8 cellular contexts compared by ENCODE assay signal in genomic region chr16:22813223-22813945, GRCh38. TPM values are rescaled to one million over a fixed set of nuclear protein-coding genes. Genes with fewer than 3 reads are reported as not detected.
A peak's percentile ranks its signal among the peaks of the same experiment; 100 is the strongest.
DNase-seq lines count a peak whose midpoint lies in the region; ATAC-seq, FAIRE-seq and TF ChIP-seq lines count a peak whose summit lies in the region.

No MANE protein-coding gene starts in this region.

- peak; percentile 17 for DNase-seq in GM06990 (ENCODE audit: extremely low read depth, insufficient read length)
- DNase-seq in PC-3, result peak; percentile 6
- DNase-seq in H1 (ENCODE audit: low read depth in 1 of 2, low spot score in 2 of 2), result peak; percentile 61 to 97
- peak; percentile 80 to 91 for DNase-seq in mesothelial cell of epicardium (ENCODE audit: low spot score in 2 of 2, unreplicated experiment in 2 of 2)
- peak; percentile 73 to 81 for DNase-seq in suprapubic skin (ENCODE audit: low spot score in 2 of 2)
- no peak for DNase-seq in NK-92 (lab: John Stamatoyannopoulos, UW; ENCODE audit: unreplicated experiment)
- DNase-seq in activated gamma-delta T cell treated with Interleukin-2 at 50 U/mL for 16 hours, result no peak
- no peak for DNase-seq in NCI-H1436 (lab: John Stamatoyannopoulos, UW)

- no peaks in the 10 kb centered on the region for H3K79me1 ChIP-seq in H1 (ENCODE audit: low read depth, low read length)

- 7% methylated on average over 55 of the region's 59 CpGs; no CpG with 5 or more reads in 1 of the 2 experiments for WGBS in H1 (ENCODE audit: extremely low coverage in 1 of 2, insufficient coverage in 1 of 2, insufficient read length in 1 of 2, insufficient replicate concordance in 2 of 2, low coverage in 1 of 2, low lambda C conversion rate in 2 of 2, missing lambda C conversion rate in 1 of 2), 2 experiments
- no CpG with 5 or more reads among the region's 59 CpGs for WGBS in suprapubic skin

- H3K18ac ChIP-seq in H1 (ENCODE audit: extremely low read depth, low read length), result no peak overlapping the region

- H3K4me1 ChIP-seq in PC-3 (ENCODE audit: insufficient read depth, low read length) (peaks cover 3% of the 10 kb centered on the region; the same call in 1 of the 2 replicates), H1 (replicated peaks in 1 of 4; ENCODE audit: control insufficient read depth in 3 of 4, insufficient read depth in 4 of 4, low read length in 3 of 4) (peaks cover 0 to 8% (median 5%) of the 10 kb centered on the region in 4 experiments; a peak in 6 of 7 replicates), suprapubic skin (peaks cover 16% of the 10 kb centered on the region)

- TF ChIP-seq POLR2A in H1 (IDR thresholded peaks at IDR 0.05; ENCODE audit: control extremely low read depth in 1 of 2, low read depth in 2 of 2, low read length in 2 of 2), result no peak
- no peak for TF ChIP-seq POLR2A in suprapubic skin (IDR thresholded peaks at IDR 0.05)

- H4K5ac ChIP-seq in H1 (ENCODE audit: insufficient read length, low read depth, low read length), result no peak overlapping the region

- POLR2A ChIA-PET in PC-3 (lab: Charles Lee; ENCODE audit: unreplicated experiment) (no interaction called here), H1 (lab: Charles Lee; ENCODE audit: partially characterized antibody) (no interaction called here)

- peak; percentile 42 for FAIRE-seq in H1 (lab: Jason Lieb, UNC)

- TF ChIP-seq CTCF in GM06990 (IDR thresholded peaks at IDR 0.05; ENCODE audit: insufficient read depth, low read length, poor library complexity, severe bottlenecking) (no peak), PC-3 (conservative IDR thresholded peaks at IDR 0.05; ENCODE audit: low read depth, low read length) (peak; percentile 49; the same call in 1 of the 2 replicates), H1 (IDR thresholded peaks at IDR 0.05; ENCODE audit: control extremely low read depth in 1 of 3, insufficient read depth in 1 of 3, low read depth in 1 of 3, low read length in 3 of 3) (peak; percentile 90 to 95 (median 95)), mesothelial cell of epicardium (IDR thresholded peaks at IDR 0.05; ENCODE audit: unreplicated experiment) (peak; percentile 82), suprapubic skin (IDR thresholded peaks at IDR 0.05) (peak in 1 of 2 donors; percentile 57)

- peak; percentile 65 to 86 for TF ChIP-seq RAD21 in H1 (IDR thresholded peaks at IDR 0.05 in 1 of 2, conservative IDR thresholded peaks at IDR 0.05 in 1 of 2; ENCODE audit: low read depth in 2 of 2, low read length in 2 of 2)

- H3K56ac ChIP-seq in H1 (replicated peaks; ENCODE audit: insufficient read length, low read depth, low read length), result no peak overlapping the region

- H3K27me3 ChIP-seq in GM06990 (replicated peaks; ENCODE audit: control insufficient read depth, insufficient read depth, low read length) (no peaks in the 10 kb centered on the region; the same call in 1 of the 2 replicates), PC-3 (ENCODE audit: low read length) (peaks cover 9% of the 10 kb centered on the region; the same call in 1 of the 2 replicates), H1 (replicated peaks in 1 of 4; ENCODE audit: control insufficient read depth in 3 of 4, extremely low read depth in 1 of 4, insufficient read depth in 3 of 4, low read length in 3 of 4) (peaks cover 4 to 24% (median 21%) of the 10 kb centered on the region in 4 experiments), suprapubic skin (peaks cover 37% of the 10 kb centered on the region)

- no peaks in the 10 kb centered on the region for H3K9me3 Mint-ChIP-seq in mesothelial cell of epicardium

- H2BK15ac ChIP-seq in H1 (ENCODE audit: low read length), result no peak overlapping the region

- H4K91ac ChIP-seq in H1 (replicated peaks; ENCODE audit: insufficient read length, low read length), result no peak overlapping the region

- no peak overlapping the region for H2BK20ac ChIP-seq in H1 (ENCODE audit: low read length)

- H2BK5ac ChIP-seq in H1 (ENCODE audit: low read depth, low read length), result no peak overlapping the region

- H2BK12ac ChIP-seq in H1 (ENCODE audit: low read depth, low read length), result no peak overlapping the region

- H3K79me2 ChIP-seq in PC-3 (ENCODE audit: low read length) (no peaks in the 10 kb centered on the region), H1 (ENCODE audit: control insufficient read depth in 1 of 2, insufficient read depth in 2 of 2, low read length in 2 of 2) (no peaks in the 10 kb centered on the region)

- no TSS peak for BruUV-seq in PC-3 (replicated peaks; lab: Mats Ljungman, UMichigan)

- H2AFZ ChIP-seq in PC-3 (ENCODE audit: low read length) (no peak overlapping the region), H1 (ENCODE audit: low read length) (no peak overlapping the region)

- no peaks in the 10 kb centered on the region for H3K36me3 ChIP-seq in GM06990 (ENCODE audit: control insufficient read depth, insufficient read depth, low read length)
- H3K36me3 ChIP-seq in PC-3 (ENCODE audit: low read depth, low read length), result no peaks in the 10 kb centered on the region
- H3K36me3 ChIP-seq in H1 (ENCODE audit: control insufficient read depth in 2 of 4, insufficient read depth in 4 of 4, low read length in 3 of 4), result no peaks in the 10 kb centered on the region
- no peaks in the 10 kb centered on the region for H3K36me3 ChIP-seq in suprapubic skin

- CTCF ChIA-PET in PC-3 (lab: Charles Lee), result interaction anchor here (0.6 kb wide), 1 partner anchor 93 kb away, joined by 3 read pairs; no protein-coding TSS in a partner anchor
- CTCF ChIA-PET in H1 (lab: Charles Lee; ENCODE audit: partially characterized antibody), result interaction anchor here (0.5 to 2.4 kb wide), 16 partner anchors 23 to 180 kb away, joined by 3 to 8 read pairs (median 3); no protein-coding TSS in a partner anchor

- H3K9me2 ChIP-seq in PC-3 (replicated peaks; ENCODE audit: low read length), result no peaks in the 10 kb centered on the region

- H3F3A ChIP-seq in PC-3 (ENCODE audit: low read length, unreplicated experiment), result no peaks in the 10 kb centered on the region

- peak overlapping the region; percentile 65 for H3K4me3 Mint-ChIP-seq in mesothelial cell of epicardium

- peaks cover 76% of the 10 kb centered on the region for H3K27me3 Mint-ChIP-seq in mesothelial cell of epicardium (ENCODE audit: low read depth)

- no peak overlapping the region for H2AK5ac ChIP-seq in H1 (ENCODE audit: low read depth, low read length)

- H3K27ac ChIP-seq in PC-3 (ENCODE audit: low read length) (no peak overlapping the region), H1 (ENCODE audit: low read depth, low read length) (no peak overlapping the region), suprapubic skin (no peak overlapping the region)

- TF ChIP-seq EP300 in H1 (IDR thresholded peaks at IDR 0.05; ENCODE audit: borderline replicate concordance in 1 of 2, low read depth in 2 of 2, low read length in 2 of 2) (no peak), suprapubic skin (IDR thresholded peaks at IDR 0.05) (no peak)

- H4K20me1 ChIP-seq in PC-3 (ENCODE audit: low read length) (no peaks in the 10 kb centered on the region), H1 (replicated peaks in 1 of 2; ENCODE audit: control insufficient read depth in 1 of 2, insufficient read depth in 2 of 2, low read length in 2 of 2) (peaks cover 0 to 11% of the 10 kb centered on the region in 2 experiments)

- H3K9me3 ChIP-seq in PC-3 (ENCODE audit: low read length), result no peaks in the 10 kb centered on the region
- no peaks in the 10 kb centered on the region for H3K9me3 ChIP-seq in H1 (ENCODE audit: insufficient read depth in 2 of 2, low read depth in 1 of 2, low read length in 1 of 2)
- no peaks in the 10 kb centered on the region for H3K9me3 ChIP-seq in suprapubic skin

- ATAC-seq in PC-3, result no peak

- no peak overlapping the region for H3K27ac Mint-ChIP-seq in mesothelial cell of epicardium

- H3K4me3 ChIP-seq in GM06990 (replicated peaks; ENCODE audit: low read depth, low read length) (no peak overlapping the region), PC-3 (ENCODE audit: low read length) (no peak overlapping the region), H1 (ENCODE audit: extremely low read depth in 1 of 4, insufficient read depth in 2 of 4, low read depth in 3 of 4, low read length in 4 of 4) (peak overlapping the region; percentile 40 to 74 (median 64)), suprapubic skin (peak overlapping the region; percentile 69)

- H3K23ac ChIP-seq in H1 (ENCODE audit: insufficient read length), result no peak overlapping the region

- H3K23me2 ChIP-seq in H1 (ENCODE audit: low read depth, low read length), result peaks cover 16% of the 10 kb centered on the region

- intact Hi-C loops in PC-3 (cut with micrococcal nuclease), result no loop called here

- H3K4me1 Mint-ChIP-seq in mesothelial cell of epicardium, result peaks cover 8% of the 10 kb centered on the region

- H3K4me2 ChIP-seq in PC-3 (ENCODE audit: low read length) (no peak overlapping the region), H1 (ENCODE audit: insufficient read depth in 1 of 2, low read depth in 2 of 2, low read length in 2 of 2) (peak overlapping the region; percentile 80 to 100)

- H3K4ac ChIP-seq in H1 (replicated peaks; ENCODE audit: insufficient read length, low read depth, low read length), result no peak overlapping the region

- H3K9ac ChIP-seq in PC-3 (ENCODE audit: low read length), result no peak overlapping the region
- H3K9ac ChIP-seq in H1 (replicated peaks in 1 of 4; ENCODE audit: extremely low read depth in 1 of 4, low read depth in 3 of 4, low read length in 3 of 4), result no peak overlapping the region; a peak in 1 of 7 replicates

- no peak overlapping the region for H3K14ac ChIP-seq in H1 (ENCODE audit: insufficient read length)

- 0 out of 2 replicates have a peak overlapping the region, but pooled peaks have one; percentile 11 for H4K8ac ChIP-seq in H1 (ENCODE audit: extremely low read depth, insufficient read depth, low read length)

- no peak overlapping the region for H2BK120ac ChIP-seq in H1 (replicated peaks; ENCODE audit: low read depth, low read length)

- no peaks in the 10 kb centered on the region for H3K36me3 Mint-ChIP-seq in mesothelial cell of epicardium

TF ChIP-seq in H1, 55 proteins besides CTCF, POLR2A, EP300 and RAD21 (continues in another document):
- no peak for TF ChIP-seq POU5F1 (IDR thresholded peaks at IDR 0.05; ENCODE audit: low read depth, low read length)
- peak; percentile 18 for TF ChIP-seq ASH2L (IDR thresholded peaks at IDR 0.05; ENCODE audit: low read length)

RNA-seq across cellular contexts. Expression of gene HS3ST2, which starts 0.6 kb away (rescaled TPM):
- total RNA-seq in PC-3 (2014; rRNA removed), result not detected in 2 replicates
- total RNA-seq in H1 (2021; fragmentation: NEBNext Ultra II Directional; extraction: Animal tissue kit (Norgen Biotek cat#: 25700)), result 3.7 and 4.5 TPM in 2 replicates
- polyA plus RNA-seq in H1 (2011; rRNA removed), result 1.3 and 1.7 TPM in 2 replicates
- polyA plus RNA-seq in H1 (2011; cell fraction: cytosol; rRNA removed), result 1.0 TPM
- 1.5 TPM for polyA plus RNA-seq in H1 (2011; cell fraction: nucleus; rRNA removed)
- 2.6 to 4.0 TPM (median 3.4 TPM) in 4 replicates for polyA plus RNA-seq in H1 (2012, experiment 1 of 2)
- 4.8 TPM for polyA plus RNA-seq in H1 (2012, experiment 2 of 2)
- polyA plus RNA-seq in H1 (2013, experiment 1 of 2), result 2.8 TPM
- 3.4 TPM for polyA plus RNA-seq in H1 (2013, experiment 2 of 2)
- 0.44 and 0.54 TPM in 2 replicates for polyA minus RNA-seq in H1 (2011; rRNA and poly(A)+ RNA removed)
- 1.1 TPM for polyA minus RNA-seq in H1 (2011; cell fraction: cytosol; rRNA and poly(A)+ RNA removed)
- polyA minus RNA-seq in H1 (2011; cell fraction: nucleus; rRNA and poly(A)+ RNA removed), result 2.1 TPM
- not detected in 3 replicates for total RNA-seq in mesothelial cell of epicardium
- total RNA-seq in suprapubic skin, result 1 to 10 TPM in 3 of 4 donors, under 1 TPM in 1; 0.30 to 1.7 (median 1.2) TPM

Comparison
In these comparisons a context has a peak if more than half of its experiments do, and no peak if none do; other contexts are left out.
1. DNase-seq: peak in GM06990 (single experiment), PC-3 (single experiment), H1 (2 of 2), mesothelial cell of epicardium (2 of 2) and suprapubic skin (2 of 2); none in NK-92 (single experiment), activated gamma-delta T cell treated with Interleukin-2 at 50 U/mL for 16 hours (single experiment) and NCI-H1436 (single experiment).
2. H3K4me3 ChIP-seq: peak in H1 (4 of 4) and suprapubic skin (single experiment); none in GM06990 (single experiment) and PC-3 (single experiment).